17 cellular contexts compared by ENCODE assay signal in genomic region chr10:75466016-75466415, GRCh38. TPM values are rescaled to one million over a fixed set of nuclear protein-coding genes. Genes with fewer than 3 reads are reported as not detected.
"Had no signal": no experiment of that assay in that cellular context is flagged by ENCODE, and none has a peak within 500 bp of the region (broad histone marks: within the 10 kb centered on the region; RNA-seq: fewer than 3 reads in every experiment).

No MANE protein-coding gene starts in this region.

- FAIRE-seq: endometrium, kidney had no signal

- H3K36me3 ChIP-seq: esophagus squamous epithelium had no signal

- H3K27me3 ChIP-seq: esophagus squamous epithelium, hepatocyte had no signal

- H3K4me3 ChIP-seq: esophagus squamous epithelium, hepatocyte, lung, mucosa of descending colon, skin epidermis had no signal

- H3K9me3 ChIP-seq: esophagus squamous epithelium, mucosa of descending colon had no signal

- DNase-seq: effector memory CD4-positive, alpha-beta T cell; esophagus squamous epithelium; foreskin melanocyte; kidney; left colon; left ventricle myocardium superior; mesendoderm; mucosa of descending colon; naive thymus-derived CD8-positive, alpha-beta T cell; posterior cingulate gyrus; stimulated activated naive CD4-positive, alpha-beta T cell treated with Interleukin-2 at 50 U/mL for 16 hours; trophoblast cell had no signal

- H2AFZ ChIP-seq: hepatocyte had no signal

- ATAC-seq: left colon; left ventricle myocardium superior; mucosa of descending colon; naive thymus-derived CD8-positive, alpha-beta T cell; sciatic nerve had no signal

RNA-seq across cellular contexts. Expression of gene LRMDA, which starts 34.6 kb away (rescaled TPM):
- polyA plus RNA-seq: naive thymus-derived CD8-positive, alpha-beta T cell had no signal
